ENCODE assay signal across 8 cellular contexts in genomic region chr11:67420646-67421420, GRCh38. TPM values are rescaled to one million over a fixed set of nuclear protein-coding genes. Genes with fewer than 3 reads are reported as not detected.
DNase-seq lines count a peak whose midpoint lies in the region; ATAC-seq and TF ChIP-seq lines count a peak whose summit lies in the region.

No MANE protein-coding gene starts in this region.

- peak overlapping the region; percentile 54 for H2AFZ ChIP-seq in smooth muscle cell (ENCODE audit: low read depth)

- in situ Hi-C loops in T47D (cut with HindIII; ENCODE audit: low pct_unique_long_range_greater_than_20kb, low sequenced_read_pairs), result no loop called here

- H3K27me3 ChIP-seq in smooth muscle cell (ENCODE audit: low read depth), result no peaks in the 10 kb centered on the region

- H3K36me3 ChIP-seq in smooth muscle cell (ENCODE audit: low read depth), result no peaks in the 10 kb centered on the region

- H3K27ac ChIP-seq in VCaP (peak overlapping the region; percentile 97), smooth muscle cell (ENCODE audit: low read depth) (peak overlapping the region; percentile 28)

- WGBS in smooth muscle cell (ENCODE audit: low lambda C conversion rate), result 1% methylated on average over 56 of the region's 96 CpGs

- DNase-seq in A172 (ENCODE audit: low spot score) (peak; percentile 67), NCI-H2196 (lab: John Stamatoyannopoulos, UW; ENCODE audit: unreplicated experiment) (peak; percentile 92), T47D (ENCODE audit: low read depth in 1 of 2, low spot score in 1 of 2) (peak; percentile 97 to 98), iPS-NIHi7 (ENCODE audit: extremely low spot score) (peak; percentile 98), smooth muscle cell (lab: John Stamatoyannopoulos, UW; ENCODE audit: unreplicated experiment) (peak; percentile 87)

- no peaks in the 10 kb centered on the region for H3K9me3 ChIP-seq in smooth muscle cell (replicated peaks; ENCODE audit: low read depth)

- H3F3A ChIP-seq in smooth muscle cell (ENCODE audit: low read depth), result no peaks in the 10 kb centered on the region

- H3K9ac ChIP-seq in smooth muscle cell (ENCODE audit: low read depth), result peak overlapping the region; percentile 47

- TF ChIP-seq CTCF in VCaP (conservative IDR thresholded peaks at IDR 0.05), result peak; percentile 35
- TF ChIP-seq CTCF in smooth muscle cell (IDR thresholded peaks at IDR 0.05; ENCODE audit: borderline replicate concordance, insufficient read depth, poor library complexity, severe bottlenecking), result no peak

- H3K4me3 ChIP-seq in smooth muscle cell, result peak overlapping the region; percentile 59

- H3K4me2 ChIP-seq in smooth muscle cell, result peak overlapping the region; percentile 94

- no peaks in the 10 kb centered on the region for H4K20me1 ChIP-seq in smooth muscle cell (ENCODE audit: low read depth)

- ATAC-seq in GM18867 (IDR thresholded peaks at IDR 0.05; ENCODE audit: unreplicated experiment), result peak; percentile 83
- peak; percentile 80 for ATAC-seq in HG03108 (IDR thresholded peaks at IDR 0.05; ENCODE audit: unreplicated experiment)

- no peaks in the 10 kb centered on the region for H3K79me2 ChIP-seq in smooth muscle cell (ENCODE audit: low read depth)

- H3K4me1 ChIP-seq in smooth muscle cell (ENCODE audit: low read depth), result peaks cover 5% of the 10 kb centered on the region

RNA-seq across cellular contexts. Expression of gene CARNS1, which starts 5.4 kb away (rescaled TPM):
- 0.05 TPM in 1 of 2 replicates, not detected in the other for total RNA-seq in A172 (2014; rRNA removed; shearing (Covaris generic))
- 0.36 and 0.85 TPM in 2 replicates for total RNA-seq in smooth muscle cell
- 1.7 and 3.6 TPM in 2 replicates for polyA plus RNA-seq in smooth muscle cell

RNA-seq across cellular contexts. Expression of gene RPS6KB2, which starts 7.5 kb away (rescaled TPM):
- 83.6 and 89.8 TPM in 2 replicates for total RNA-seq in A172 (2014; rRNA removed; shearing (Covaris generic))
- total RNA-seq in smooth muscle cell, result 66.5 and 86.9 TPM in 2 replicates
- polyA plus RNA-seq in smooth muscle cell, result 102 and 107 TPM in 2 replicates

RNA-seq across cellular contexts. Expression of gene PTPRCAP, which starts 16.6 kb away (rescaled TPM):
- 1.5 and 2.3 TPM in 2 replicates for total RNA-seq in A172 (2014; rRNA removed; shearing (Covaris generic))
- total RNA-seq in smooth muscle cell, result 2.5 TPM in 1 of 2 replicates, not detected in the other
- 1.1 TPM in 2 replicates for polyA plus RNA-seq in smooth muscle cell

RNA-seq across cellular contexts. Expression of gene TBC1D10C, which starts 16.9 kb away (rescaled TPM):
- total RNA-seq in A172 (2014; rRNA removed; shearing (Covaris generic)), result not detected in 2 replicates
- not detected in 2 replicates for total RNA-seq in smooth muscle cell
- 0.32 TPM in 1 of 2 replicates, not detected in the other for polyA plus RNA-seq in smooth muscle cell

RNA-seq across cellular contexts. Expression of gene PPP1CA, which starts 19.2 kb away (rescaled TPM):
- total RNA-seq in A172 (2014; rRNA removed; shearing (Covaris generic)), result 192 and 217 TPM in 2 replicates
- total RNA-seq in smooth muscle cell, result 99.3 and 123 TPM in 2 replicates
- 210 and 220 TPM in 2 replicates for polyA plus RNA-seq in smooth muscle cell

Comparison
In these comparisons a context has a peak if more than half of its experiments do, and no peak if none do; other contexts are left out.
1. Peak in every context shown above with its lines: DNase-seq, ATAC-seq, H3K4me3 ChIP-seq and H3K27ac ChIP-seq.